11 cellular contexts compared by ENCODE assay signal in the genomic region with DNA sequence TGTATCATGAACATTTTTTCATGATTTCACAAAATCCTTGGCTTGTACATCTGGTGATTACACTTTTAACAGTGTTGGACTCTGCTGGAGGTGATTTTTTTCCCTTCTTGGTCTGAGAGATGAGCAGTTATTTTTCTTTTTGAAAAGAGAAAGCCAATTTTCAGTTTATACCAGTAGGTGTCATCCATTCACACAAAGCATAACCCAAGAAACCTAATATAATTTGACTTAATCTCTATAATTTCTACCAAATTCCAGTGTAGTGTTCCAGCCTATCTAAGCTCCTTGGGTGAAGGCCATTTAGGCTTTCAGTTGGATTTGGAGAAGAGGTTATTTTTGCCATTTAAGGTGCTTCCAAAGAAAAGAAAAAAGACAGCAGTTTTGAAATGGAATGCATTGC. TPM values are rescaled to one million over a fixed set of nuclear protein-coding genes. Genes with fewer than 3 reads are reported as not detected.
DNase-seq lines count a peak whose midpoint lies in the region; ATAC-seq and TF ChIP-seq lines count a peak whose summit lies in the region.
"Had no signal": no experiment of that assay in that cellular context is flagged by ENCODE, and none has a peak within 500 bp of the region (broad histone marks: within the 10 kb centered on the region; RNA-seq: fewer than 3 reads in every experiment).

No MANE protein-coding gene starts in this region.

- H3K4me1 Mint-ChIP-seq in GM23338, result no peaks in the 10 kb centered on the region
- peaks cover 11% of the 10 kb centered on the region for H3K4me1 Mint-ChIP-seq in T-helper 17 cell
- H3K4me1 Mint-ChIP-seq in immature natural killer cell, result peaks cover 7 to 11% of the 10 kb centered on the region in 2 donors

- H3K4me2 ChIP-seq in GM23338, result no peak overlapping the region
- no peak overlapping the region for H3K4me2 ChIP-seq in hepatocyte

- ATAC-seq in GM23338, result no peak
- peak; percentile 52 for ATAC-seq in T-helper 17 cell
- ATAC-seq in HG03097 (IDR thresholded peaks at IDR 0.05; ENCODE audit: low FRiP score, unreplicated experiment), result no peak
- ATAC-seq: activated naive CD4-positive, alpha-beta T cell treated with anti-CD3 and anti-CD28 coated beads, Interleukin-2, amount 50 U/mL, for 72 hours had no signal

- no peak overlapping the region for H3K4me3 ChIP-seq in AG10803 (ENCODE audit: low read length)
- no peak overlapping the region for H3K4me3 ChIP-seq in GM23338
- H3K4me3 ChIP-seq in hepatocyte, result no peak overlapping the region

- H3K27ac Mint-ChIP-seq in GM23338, result no peak overlapping the region
- H3K27ac Mint-ChIP-seq in T-helper 17 cell, result no peak overlapping the region
- no peak overlapping the region for H3K27ac Mint-ChIP-seq in immature natural killer cell
- H3K27ac Mint-ChIP-seq: activated naive CD4-positive, alpha-beta T cell treated with anti-CD3 and anti-CD28 coated beads, Interleukin-2, amount 50 U/mL, for 72 hours had no signal

- H3K36me3 Mint-ChIP-seq in GM23338 (ENCODE audit: low read depth), result no peaks in the 10 kb centered on the region
- no peaks in the 10 kb centered on the region for H3K36me3 Mint-ChIP-seq in T-helper 17 cell (ENCODE audit: low read depth)
- no peaks in the 10 kb centered on the region for H3K36me3 Mint-ChIP-seq in immature natural killer cell

- H3K36me3 ChIP-seq in GM23338 (ENCODE audit: insufficient read depth), result no peaks in the 10 kb centered on the region
- H3K36me3 ChIP-seq in hepatocyte (replicated peaks; ENCODE audit: insufficient read depth, low read depth), result no peaks in the 10 kb centered on the region

- H3K27me3 ChIP-seq in GM23338 (ENCODE audit: insufficient read depth) (no peaks in the 10 kb centered on the region), hepatocyte (no peaks in the 10 kb centered on the region)

- H3K4me3 Mint-ChIP-seq in GM23338 (no peak overlapping the region), T-helper 17 cell (no peak overlapping the region), immature natural killer cell (no peak overlapping the region)

- H3K27ac ChIP-seq in GM23338 (ENCODE audit: low read depth) (no peak overlapping the region), hepatocyte (no peak overlapping the region)

- no peaks in the 10 kb centered on the region for H3K27me3 Mint-ChIP-seq in GM23338 (ENCODE audit: insufficient read depth, low read depth, poor library complexity)
- no peaks in the 10 kb centered on the region for H3K27me3 Mint-ChIP-seq in T-helper 17 cell
- no peaks in the 10 kb centered on the region for H3K27me3 Mint-ChIP-seq in immature natural killer cell (ENCODE audit: low read depth in 3 of 3)

- H3K9me3 ChIP-seq in T-helper 17 cell (ENCODE audit: control insufficient read depth, low read length, poor library complexity, severe bottlenecking) (no peaks in the 10 kb centered on the region), hepatocyte (ENCODE audit: low read depth) (no peaks in the 10 kb centered on the region)

- H3K9me2 ChIP-seq in GM23338 (ENCODE audit: insufficient read depth) (no peaks in the 10 kb centered on the region; the same call in 1 of the 2 replicates), hepatocyte (replicated peaks; ENCODE audit: insufficient read depth) (no peaks in the 10 kb centered on the region)

- H4K20me1 ChIP-seq in GM23338 (replicated peaks; ENCODE audit: insufficient read depth) (no peaks in the 10 kb centered on the region), hepatocyte (ENCODE audit: insufficient read depth, poor library complexity, severe bottlenecking) (no peaks in the 10 kb centered on the region)

- DNase-seq in AG10803 (ENCODE audit: low read depth), result no peak
- peak; percentile 11 for DNase-seq in GM23338 (ENCODE audit: low spot score)
- DNase-seq in T-helper 17 cell, result no peak
- DNase-seq in hepatocyte (ENCODE audit: low spot score), result no peak
- DNase-seq in immature natural killer cell, result no peak
- no peak for DNase-seq in pons (ENCODE audit: low spot score)
- DNase-seq in NCI-H510A (lab: John Stamatoyannopoulos, UW), result no peak

- no peaks in the 10 kb centered on the region for H3K4me1 ChIP-seq in GM23338 (ENCODE audit: insufficient read depth)
- H3K4me1 ChIP-seq in hepatocyte (ENCODE audit: insufficient read depth), result no peaks in the 10 kb centered on the region

- no peaks in the 10 kb centered on the region for H3F3A ChIP-seq in GM23338 (replicated peaks; ENCODE audit: low read depth)

- H3K9me3 Mint-ChIP-seq in GM23338, result no peaks in the 10 kb centered on the region
- H3K9me3 Mint-ChIP-seq in immature natural killer cell, result no peaks in the 10 kb centered on the region

- H2AFZ ChIP-seq in GM23338 (no peak overlapping the region), hepatocyte (no peak overlapping the region)

- H3K79me2 ChIP-seq in GM23338 (replicated peaks; ENCODE audit: insufficient read depth), result no peaks in the 10 kb centered on the region
- no peaks in the 10 kb centered on the region for H3K79me2 ChIP-seq in hepatocyte

- peak; percentile 46 for TF ChIP-seq CTCF in AG10803 (conservative IDR thresholded peaks at IDR 0.05; ENCODE audit: low read length)
- peak in 1 of 2 experiments; percentile 50; a peak in 3 of 4 replicates for TF ChIP-seq CTCF in GM23338 (conservative IDR thresholded peaks at IDR 0.05; ENCODE audit: low read depth in 2 of 2)
- TF ChIP-seq CTCF in hepatocyte (IDR thresholded peaks at IDR 0.05; ENCODE audit: poor library complexity), result peak; percentile 40

TF ChIP-seq in GM23338, 12 proteins besides CTCF, POLR2A, EP300 and RAD21:
- TF ChIP-seq EZH2 (IDR thresholded peaks at IDR 0.05; ENCODE audit: low read depth, unreplicated experiment), result no peak
- TF ChIP-seq CREB1 (CRISPR knock-in tag; IDR thresholded peaks at IDR 0.05; ENCODE audit: low read depth), result no peak
- no peak for TF ChIP-seq ZNF114 (CRISPR knock-in tag; IDR thresholded peaks at IDR 0.05)
- TF ChIP-seq NANOG (IDR thresholded peaks at IDR 0.05; ENCODE audit: borderline replicate concordance), result no peak
- TF ChIP-seq JUNB (IDR thresholded peaks at IDR 0.05; ENCODE audit: unreplicated experiment), result no peak

RNA-seq across cellular contexts. Expression of gene ICOS, which starts 7.7 kb away (rescaled TPM):
- not detected in 2 replicates for total RNA-seq in GM23338 (2014; rRNA removed; shearing (Covaris generic))
- polyA plus RNA-seq in GM23338 (2016; fragmentation: Nextera tagmentation; extraction: Ambion mirVana) (not detected in 2 replicates), hepatocyte (not detected in 2 replicates), immature natural killer cell (under 1 TPM; 0.13 to 0.97 (median 0.80) TPM)
- total RNA-seq in T-helper 17 cell (100 to 1,000 TPM in 1 of 2 donors, 10 to 100 TPM in 1; 71.5 to 122 TPM), hepatocyte (0.08 and 0.10 TPM in 2 replicates)
- total RNA-seq: H1, M059J had no signal
- polyA plus RNA-seq: H1 had no signal

Comparison
In these comparisons a context has a peak if more than half of its experiments do, and no peak if none do; other contexts are left out.
1. RNA of gene ICOS, which starts 7.7 kb away (total RNA-seq): 71.5 to 122 TPM in T-helper 17 cell; 0.08 to 0.10 TPM in hepatocyte and not detected in GM23338; every median in the first group is over 10 times any median in the second.